Comparison of ENCODE assay signal across 20 cellular contexts in genomic region chr14:54353694-54354093, GRCh38.
"Had no signal": no experiment of that assay in that cellular context is flagged by ENCODE, and none has a peak within 500 bp of the region (broad histone marks: within the 10 kb centered on the region; RNA-seq: fewer than 3 reads in every experiment).

No MANE protein-coding gene starts in this region.

- H3K27ac ChIP-seq: breast epithelium, suprapubic skin, VCaP had no signal

- H3K9me3 Mint-ChIP-seq: activated naive CD4-positive, alpha-beta T cell treated with anti-CD3 and anti-CD28 coated beads, Interleukin-2, amount 50 U/mL, for 24 hours; activated T-cell treated with anti-CD3 and anti-CD28 coated beads, Interleukin-2, amount 50 U/mL, for 72 hours; natural killer cell; stimulated activated naive CD8-positive, alpha-beta T cell treated with anti-CD3 and anti-CD28 coated beads, Interleukin-15, Interleukin-2, amounts not matched to agents 100 ng/mL and 50 ng/mL, for 24 hours; T-helper 1 cell treated with Interleukin-12 subunit alpha and Interleukin-12 subunit beta and Interleukin-4 antibody, amounts not matched to agents 30 μg/mL and 1 μg/mL, for 36 hours had no signal

- H3K36me3 Mint-ChIP-seq: activated naive CD4-positive, alpha-beta T cell treated with anti-CD3 and anti-CD28 coated beads, Interleukin-2, amount 50 U/mL, for 24 hours; natural killer cell had no signal

- DNase-seq: activated CD4-positive, alpha-beta T cell treated with anti-CD3 and anti-CD28 coated beads for 1 hour; activated CD8-positive, alpha-beta memory T cell treated with anti-CD3 and anti-CD28 coated beads for 24 hours; activated CD8-positive, alpha-beta memory T cell treated with anti-CD3 and anti-CD28 coated beads, Interleukin-2, amount 50 U/mL, for 48 hours; activated gamma-delta T cell; activated T-cell treated with anti-CD3 and anti-CD28 coated beads, Interleukin-2, amount 50 U/mL, for 72 hours; cortex of kidney; head of caudate nucleus; natural killer cell; nucleus accumbens; posterior cingulate gyrus; retina; trophoblast cell had no signal

- H3K4me3 ChIP-seq: breast epithelium, suprapubic skin had no signal

- H3K9me3 ChIP-seq: breast epithelium, suprapubic skin had no signal

- H3K4me1 ChIP-seq: breast epithelium, suprapubic skin had no signal

- H3K4me3 Mint-ChIP-seq: activated naive CD4-positive, alpha-beta T cell treated with anti-CD3 and anti-CD28 coated beads, Interleukin-2, amount 50 U/mL, for 24 hours; activated T-cell treated with anti-CD3 and anti-CD28 coated beads, Interleukin-2, amount 50 U/mL, for 72 hours; natural killer cell; stimulated activated naive CD8-positive, alpha-beta T cell treated with anti-CD3 and anti-CD28 coated beads, Interleukin-15, Interleukin-2, amounts not matched to agents 100 ng/mL and 50 ng/mL, for 24 hours; T-helper 1 cell treated with Interleukin-12 subunit alpha and Interleukin-12 subunit beta and Interleukin-4 antibody, amounts not matched to agents 30 μg/mL and 1 μg/mL, for 36 hours had no signal

- H3K27me3 ChIP-seq: breast epithelium, suprapubic skin had no signal

- FAIRE-seq: astrocyte, frontal cortex had no signal

- H3K27ac Mint-ChIP-seq: activated naive CD4-positive, alpha-beta T cell treated with anti-CD3 and anti-CD28 coated beads, Interleukin-2, amount 50 U/mL, for 24 hours; activated T-cell treated with anti-CD3 and anti-CD28 coated beads, Interleukin-2, amount 50 U/mL, for 72 hours; natural killer cell; stimulated activated naive CD8-positive, alpha-beta T cell treated with anti-CD3 and anti-CD28 coated beads, Interleukin-15, Interleukin-2, amounts not matched to agents 100 ng/mL and 50 ng/mL, for 24 hours; T-helper 1 cell treated with Interleukin-12 subunit alpha and Interleukin-12 subunit beta and Interleukin-4 antibody, amounts not matched to agents 30 μg/mL and 1 μg/mL, for 36 hours had no signal

- ATAC-seq: activated T-cell treated with anti-CD3 and anti-CD28 coated beads, Interleukin-2, amount 50 U/mL, for 72 hours; natural killer cell had no signal

- H3K36me3 ChIP-seq: breast epithelium, suprapubic skin had no signal

- H3K4me1 Mint-ChIP-seq: natural killer cell had no signal
